1 cellular context compared by ENCODE assay signal in genomic region chr4:7804759-7805385, GRCh38.
TF ChIP-seq lines count a peak whose summit lies in the region.

No MANE protein-coding gene starts in this region.

TF ChIP-seq in GM23338, 12 proteins besides CTCF, POLR2A, EP300 and RAD21 (continued from another document):
- TF ChIP-seq, protein P1, sequence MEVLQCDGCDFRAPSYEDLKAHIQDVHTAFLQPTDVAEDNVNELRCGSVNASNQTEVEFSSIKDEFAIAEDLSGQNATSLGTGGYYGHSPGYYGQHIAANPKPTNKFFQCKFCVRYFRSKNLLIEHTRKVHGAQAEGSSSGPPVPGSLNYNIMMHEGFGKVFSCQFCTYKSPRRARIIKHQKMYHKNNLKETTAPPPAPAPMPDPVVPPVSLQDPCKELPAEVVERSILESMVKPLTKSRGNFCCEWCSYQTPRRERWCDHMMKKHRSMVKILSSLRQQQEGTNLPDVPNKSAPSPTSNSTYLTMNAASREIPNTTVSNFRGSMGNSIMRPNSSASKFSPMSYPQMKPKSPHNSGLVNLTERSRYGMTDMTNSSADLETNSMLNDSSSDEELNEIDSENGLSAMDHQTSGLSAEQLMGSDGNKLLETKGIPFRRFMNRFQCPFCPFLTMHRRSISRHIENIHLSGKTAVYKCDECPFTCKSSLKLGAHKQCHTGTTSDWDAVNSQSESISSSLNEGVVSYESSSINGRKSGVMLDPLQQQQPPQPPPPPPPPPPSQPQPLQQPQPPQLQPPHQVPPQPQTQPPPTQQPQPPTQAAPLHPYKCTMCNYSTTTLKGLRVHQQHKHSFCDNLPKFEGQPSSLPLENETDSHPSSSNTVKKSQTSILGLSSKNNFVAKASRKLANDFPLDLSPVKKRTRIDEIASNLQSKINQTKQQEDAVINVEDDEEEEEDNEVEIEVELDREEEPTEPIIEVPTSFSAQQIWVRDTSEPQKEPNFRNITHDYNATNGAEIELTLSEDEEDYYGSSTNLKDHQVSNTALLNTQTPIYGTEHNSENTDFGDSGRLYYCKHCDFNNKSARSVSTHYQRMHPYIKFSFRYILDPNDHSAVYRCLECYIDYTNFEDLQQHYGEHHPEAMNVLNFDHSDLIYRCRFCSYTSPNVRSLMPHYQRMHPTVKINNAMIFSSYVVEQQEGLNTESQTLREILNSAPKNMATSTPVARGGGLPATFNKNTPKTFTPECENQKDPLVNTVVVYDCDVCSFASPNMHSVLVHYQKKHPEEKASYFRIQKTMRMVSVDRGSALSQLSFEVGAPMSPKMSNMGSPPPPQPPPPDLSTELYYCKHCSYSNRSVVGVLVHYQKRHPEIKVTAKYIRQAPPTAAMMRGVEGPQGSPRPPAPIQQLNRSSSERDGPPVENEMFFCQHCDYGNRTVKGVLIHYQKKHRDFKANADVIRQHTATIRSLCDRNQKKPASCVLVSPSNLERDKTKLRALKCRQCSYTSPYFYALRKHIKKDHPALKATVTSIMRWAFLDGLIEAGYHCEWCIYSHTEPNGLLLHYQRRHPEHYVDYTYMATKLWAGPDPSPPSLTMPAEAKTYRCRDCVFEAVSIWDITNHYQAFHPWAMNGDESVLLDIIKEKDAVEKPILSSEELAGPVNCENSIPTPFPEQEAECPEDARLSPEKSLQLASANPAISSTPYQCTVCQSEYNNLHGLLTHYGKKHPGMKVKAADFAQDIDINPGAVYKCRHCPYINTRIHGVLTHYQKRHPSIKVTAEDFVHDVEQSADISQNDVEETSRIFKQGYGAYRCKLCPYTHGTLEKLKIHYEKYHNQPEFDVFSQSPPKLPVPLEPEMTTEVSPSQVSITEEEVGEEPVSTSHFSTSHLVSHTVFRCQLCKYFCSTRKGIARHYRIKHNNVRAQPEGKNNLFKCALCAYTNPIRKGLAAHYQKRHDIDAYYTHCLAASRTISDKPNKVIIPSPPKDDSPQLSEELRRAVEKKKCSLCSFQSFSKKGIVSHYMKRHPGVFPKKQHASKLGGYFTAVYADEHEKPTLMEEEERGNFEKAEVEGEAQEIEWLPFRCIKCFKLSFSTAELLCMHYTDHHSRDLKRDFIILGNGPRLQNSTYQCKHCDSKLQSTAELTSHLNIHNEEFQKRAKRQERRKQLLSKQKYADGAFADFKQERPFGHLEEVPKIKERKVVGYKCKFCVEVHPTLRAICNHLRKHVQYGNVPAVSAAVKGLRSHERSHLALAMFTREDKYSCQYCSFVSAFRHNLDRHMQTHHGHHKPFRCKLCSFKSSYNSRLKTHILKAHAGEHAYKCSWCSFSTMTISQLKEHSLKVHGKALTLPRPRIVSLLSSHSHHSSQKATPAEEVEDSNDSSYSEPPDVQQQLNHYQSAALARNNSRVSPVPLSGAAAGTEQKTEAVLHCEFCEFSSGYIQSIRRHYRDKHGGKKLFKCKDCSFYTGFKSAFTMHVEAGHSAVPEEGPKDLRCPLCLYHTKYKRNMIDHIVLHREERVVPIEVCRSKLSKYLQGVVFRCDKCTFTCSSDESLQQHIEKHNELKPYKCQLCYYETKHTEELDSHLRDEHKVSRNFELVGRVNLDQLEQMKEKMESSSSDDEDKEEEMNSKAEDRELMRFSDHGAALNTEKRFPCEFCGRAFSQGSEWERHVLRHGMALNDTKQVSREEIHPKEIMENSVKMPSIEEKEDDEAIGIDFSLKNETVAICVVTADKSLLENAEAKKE (CRISPR knock-in tag; IDR thresholded peaks at IDR 0.05): no peak
- no peak for TF ChIP-seq CREB1 (CRISPR knock-in tag; IDR thresholded peaks at IDR 0.05; ENCODE audit: low read depth)
- TF ChIP-seq ZNF114 (CRISPR knock-in tag; IDR thresholded peaks at IDR 0.05): no peak
- no peak for TF ChIP-seq STAT1 (IDR thresholded peaks at IDR 0.05; ENCODE audit: unreplicated experiment)
- TF ChIP-seq EZH2phosphoT487 (IDR thresholded peaks at IDR 0.05; ENCODE audit: unreplicated experiment): no peak
- TF ChIP-seq, protein P2, sequence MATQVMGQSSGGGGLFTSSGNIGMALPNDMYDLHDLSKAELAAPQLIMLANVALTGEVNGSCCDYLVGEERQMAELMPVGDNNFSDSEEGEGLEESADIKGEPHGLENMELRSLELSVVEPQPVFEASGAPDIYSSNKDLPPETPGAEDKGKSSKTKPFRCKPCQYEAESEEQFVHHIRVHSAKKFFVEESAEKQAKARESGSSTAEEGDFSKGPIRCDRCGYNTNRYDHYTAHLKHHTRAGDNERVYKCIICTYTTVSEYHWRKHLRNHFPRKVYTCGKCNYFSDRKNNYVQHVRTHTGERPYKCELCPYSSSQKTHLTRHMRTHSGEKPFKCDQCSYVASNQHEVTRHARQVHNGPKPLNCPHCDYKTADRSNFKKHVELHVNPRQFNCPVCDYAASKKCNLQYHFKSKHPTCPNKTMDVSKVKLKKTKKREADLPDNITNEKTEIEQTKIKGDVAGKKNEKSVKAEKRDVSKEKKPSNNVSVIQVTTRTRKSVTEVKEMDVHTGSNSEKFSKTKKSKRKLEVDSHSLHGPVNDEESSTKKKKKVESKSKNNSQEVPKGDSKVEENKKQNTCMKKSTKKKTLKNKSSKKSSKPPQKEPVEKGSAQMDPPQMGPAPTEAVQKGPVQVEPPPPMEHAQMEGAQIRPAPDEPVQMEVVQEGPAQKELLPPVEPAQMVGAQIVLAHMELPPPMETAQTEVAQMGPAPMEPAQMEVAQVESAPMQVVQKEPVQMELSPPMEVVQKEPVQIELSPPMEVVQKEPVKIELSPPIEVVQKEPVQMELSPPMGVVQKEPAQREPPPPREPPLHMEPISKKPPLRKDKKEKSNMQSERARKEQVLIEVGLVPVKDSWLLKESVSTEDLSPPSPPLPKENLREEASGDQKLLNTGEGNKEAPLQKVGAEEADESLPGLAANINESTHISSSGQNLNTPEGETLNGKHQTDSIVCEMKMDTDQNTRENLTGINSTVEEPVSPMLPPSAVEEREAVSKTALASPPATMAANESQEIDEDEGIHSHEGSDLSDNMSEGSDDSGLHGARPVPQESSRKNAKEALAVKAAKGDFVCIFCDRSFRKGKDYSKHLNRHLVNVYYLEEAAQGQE (IDR thresholded peaks at IDR 0.05; ENCODE audit: unreplicated experiment): no peak
- no peak for TF ChIP-seq JUNB (IDR thresholded peaks at IDR 0.05; ENCODE audit: unreplicated experiment)
- TF ChIP-seq, protein P3, sequence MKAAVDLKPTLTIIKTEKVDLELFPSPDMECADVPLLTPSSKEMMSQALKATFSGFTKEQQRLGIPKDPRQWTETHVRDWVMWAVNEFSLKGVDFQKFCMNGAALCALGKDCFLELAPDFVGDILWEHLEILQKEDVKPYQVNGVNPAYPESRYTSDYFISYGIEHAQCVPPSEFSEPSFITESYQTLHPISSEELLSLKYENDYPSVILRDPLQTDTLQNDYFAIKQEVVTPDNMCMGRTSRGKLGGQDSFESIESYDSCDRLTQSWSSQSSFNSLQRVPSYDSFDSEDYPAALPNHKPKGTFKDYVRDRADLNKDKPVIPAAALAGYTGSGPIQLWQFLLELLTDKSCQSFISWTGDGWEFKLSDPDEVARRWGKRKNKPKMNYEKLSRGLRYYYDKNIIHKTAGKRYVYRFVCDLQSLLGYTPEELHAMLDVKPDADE (IDR thresholded peaks at IDR 0.05): no peak
